In genomic region chr6:169881398-169881797, GRCh38 we compare ENCODE assay signal across 22 cellular contexts.
"Had no signal": no experiment of that assay in that cellular context is flagged by ENCODE, and none has a peak within 500 bp of the region (broad histone marks: within the 10 kb centered on the region; RNA-seq: fewer than 3 reads in every experiment).

No MANE protein-coding gene starts in this region.

- H3K9me3 ChIP-seq: ascending aorta, body of pancreas had no signal

- H3K36me3 Mint-ChIP-seq: activated naive CD4-positive, alpha-beta T cell treated with anti-CD3 and anti-CD28 coated beads, Interleukin-2, amount 50 U/mL, for 72 hours had no signal

- H3K36me3 ChIP-seq: ascending aorta, WERI-Rb-1 had no signal

- H3K27ac ChIP-seq: ascending aorta, body of pancreas, WERI-Rb-1 had no signal

- H3K27me3 ChIP-seq: ascending aorta, body of pancreas had no signal

- DNase-seq: activated CD4-positive, alpha-beta memory T cell treated with anti-CD3 and anti-CD28 coated beads, Interleukin-2, amount 10 ng/mL, durations not matched to agents 7 days and 5 days; activated CD4-positive, alpha-beta T cell treated with anti-CD3 and anti-CD28 coated beads for 36 hours; activated CD4-positive, alpha-beta T cell treated with anti-CD3 and anti-CD28 coated beads, Interleukin-2, amount 50 U/mL, for 1 hour; activated effector memory CD4-positive, alpha-beta T cell treated with anti-CD3 and anti-CD28 coated beads, Interleukin-2, amount 50 U/mL, for 16 hours; activated naive CD4-positive, alpha-beta T cell treated with Interleukin-2 at 50 U/mL for 16 hours; activated naive CD8-positive, alpha-beta T cell treated with anti-CD3 and anti-CD28 coated beads, Interleukin-2, amount 50 U/mL, for 24 hours; activated T-cell treated with anti-CD3 and anti-CD28 coated beads, Interleukin-2, amount 50 U/mL, for 4 hours; amniotic stem cell; body of pancreas; Kasumi-1; KBM-7; NCI-H1048; NCI-H187 treated with DMSO at 0.1 percent for 48 hours; NCI-H2081 treated with DMSO at 0.1 percent for 48 hours; NCI-H446; NCI-H524; SHP77 treated with DMSO at 0.1 percent for 48 hours; T-helper 1 cell; WERI-Rb-1 had no signal

- H3K4me3 ChIP-seq: ascending aorta, body of pancreas had no signal

- H3K4me3 Mint-ChIP-seq: activated CD4-positive, alpha-beta memory T cell treated with anti-CD3 and anti-CD28 coated beads, Interleukin-2, amount 10 ng/mL, durations not matched to agents 7 days and 5 days; activated CD4-positive, alpha-beta T cell treated with anti-CD3 and anti-CD28 coated beads for 36 hours; activated naive CD8-positive, alpha-beta T cell treated with anti-CD3 and anti-CD28 coated beads, Interleukin-2, amount 50 U/mL, for 24 hours; activated T-cell treated with anti-CD3 and anti-CD28 coated beads, Interleukin-2, amount 50 U/mL, for 4 hours; central memory CD8-positive, alpha-beta T cell had no signal

- H3K4me1 ChIP-seq: ascending aorta, body of pancreas had no signal

- H3K27ac Mint-ChIP-seq: activated CD4-positive, alpha-beta memory T cell treated with anti-CD3 and anti-CD28 coated beads, Interleukin-2, amount 10 ng/mL, durations not matched to agents 7 days and 5 days; activated CD4-positive, alpha-beta T cell treated with anti-CD3 and anti-CD28 coated beads for 36 hours; activated naive CD4-positive, alpha-beta T cell treated with anti-CD3 and anti-CD28 coated beads, Interleukin-2, amount 50 U/mL, for 72 hours; activated naive CD8-positive, alpha-beta T cell treated with anti-CD3 and anti-CD28 coated beads, Interleukin-2, amount 50 U/mL, for 24 hours had no signal

- H3K4me1 Mint-ChIP-seq: activated CD4-positive, alpha-beta memory T cell treated with anti-CD3 and anti-CD28 coated beads, Interleukin-2, amount 10 ng/mL, durations not matched to agents 7 days and 5 days; activated naive CD8-positive, alpha-beta T cell treated with anti-CD3 and anti-CD28 coated beads, Interleukin-2, amount 50 U/mL, for 24 hours had no signal

- ATAC-seq: activated CD4-positive, alpha-beta T cell treated with anti-CD3 and anti-CD28 coated beads for 36 hours; activated naive CD4-positive, alpha-beta T cell treated with anti-CD3 and anti-CD28 coated beads, Interleukin-2, amount 50 U/mL, for 72 hours; activated naive CD8-positive, alpha-beta T cell treated with anti-CD3 and anti-CD28 coated beads, Interleukin-2, amount 50 U/mL, for 24 hours; activated T-cell treated with anti-CD3 and anti-CD28 coated beads, Interleukin-2, amount 50 U/mL, for 4 hours; body of pancreas had no signal

- H3K9me3 Mint-ChIP-seq: activated CD4-positive, alpha-beta memory T cell treated with anti-CD3 and anti-CD28 coated beads, Interleukin-2, amount 10 ng/mL, durations not matched to agents 7 days and 5 days; activated naive CD4-positive, alpha-beta T cell treated with anti-CD3 and anti-CD28 coated beads, Interleukin-2, amount 50 U/mL, for 72 hours; activated naive CD8-positive, alpha-beta T cell treated with anti-CD3 and anti-CD28 coated beads, Interleukin-2, amount 50 U/mL, for 24 hours; activated T-cell treated with anti-CD3 and anti-CD28 coated beads, Interleukin-2, amount 50 U/mL, for 4 hours; central memory CD8-positive, alpha-beta T cell had no signal
